Comparison of ENCODE assay signal across 1 cellular context in genomic region chr17:68456529-68457167, GRCh38.
TF ChIP-seq lines count a peak whose summit lies in the region.

No MANE protein-coding gene starts in this region.

TF ChIP-seq in HEK293, 187 proteins besides CTCF, POLR2A, EP300 and RAD21 (continued from another document and continues in another):
- TF ChIP-seq ZBTB49 (tag by site-specific recombination; IDR thresholded peaks at IDR 0.05; ENCODE audit: low read depth) (no peak), PRDM6 (tag by site-specific recombination; IDR thresholded peaks at IDR 0.05) (no peak), ZNF600 (tag by site-specific recombination; IDR thresholded peaks at IDR 0.05) (peak; percentile 69), ZNF341 (tag by site-specific recombination; IDR thresholded peaks at IDR 0.05; ENCODE audit: low read depth) (0 out of 2 replicates have a peak, but pooled peaks have one; percentile 9), ZNF76 (tag by site-specific recombination; IDR thresholded peaks at IDR 0.05; ENCODE audit: borderline replicate concordance, low read depth) (0 out of 2 replicates have a peak, but pooled peaks have one; percentile 51), SP2 (tag by site-specific recombination; IDR thresholded peaks at IDR 0.05) (peak; percentile 91), ZBTB7A (tag by site-specific recombination; IDR thresholded peaks at IDR 0.05; ENCODE audit: low read depth) (no peak), ZNF202 (tag by site-specific recombination; IDR thresholded peaks at IDR 0.05; ENCODE audit: borderline replicate concordance) (no peak), ZNF157 (tag by site-specific recombination; IDR thresholded peaks at IDR 0.05) (no peak), SP3 (tag by site-specific recombination; IDR thresholded peaks at IDR 0.05) (peak; percentile 78), KLF9 (tag by site-specific recombination; IDR thresholded peaks at IDR 0.05; ENCODE audit: low read depth) (peak; percentile 38; the same call in 1 of the 2 replicates), IKZF3 (tag by site-specific recombination; IDR thresholded peaks at IDR 0.05) (peak; percentile 47), GLIS2 (tag by site-specific recombination; IDR thresholded peaks at IDR 0.05) (no peak), ZNF488 (tag by site-specific recombination; IDR thresholded peaks at IDR 0.05) (no peak), SP7 (tag by site-specific recombination; IDR thresholded peaks at IDR 0.05) (no peak; the same call in 1 of the 2 replicates), ZNF639 (tag by site-specific recombination; IDR thresholded peaks at IDR 0.05) (no peak), ZBTB10 (tag by site-specific recombination; IDR thresholded peaks at IDR 0.05) (0 out of 2 replicates have a peak, but pooled peaks have one; percentile 25), KLF8 (tag by site-specific recombination; IDR thresholded peaks at IDR 0.05) (peak; percentile 70; the same call in 1 of the 2 replicates), FEZF1 (tag by site-specific recombination; IDR thresholded peaks at IDR 0.05) (no peak), ZSCAN30 (tag by site-specific recombination; IDR thresholded peaks at IDR 0.05) (0 out of 2 replicates have a peak, but pooled peaks have one; percentile 16), TSHZ1 (tag by site-specific recombination; IDR thresholded peaks at IDR 0.05; ENCODE audit: borderline replicate concordance) (no peak), REPIN1 (tag by site-specific recombination; IDR thresholded peaks at IDR 0.05; ENCODE audit: low read depth) (no peak), ZNF449 (tag by site-specific recombination; IDR thresholded peaks at IDR 0.05) (no peak), ZBTB20 (tag by site-specific recombination; IDR thresholded peaks at IDR 0.05) (peak; percentile 95), ZNF48 (tag by site-specific recombination; IDR thresholded peaks at IDR 0.05) (no peak), PATZ1 (tag by site-specific recombination; IDR thresholded peaks at IDR 0.05) (peak; percentile 89), KLF1 (tag by site-specific recombination; IDR thresholded peaks at IDR 0.05) (peak; percentile 30; the same call in 1 of the 2 replicates), ZBTB26 (tag by site-specific recombination; optimal IDR thresholded peaks at IDR 0.05) (peak; percentile 0), ZBTB44 (tag by site-specific recombination; IDR thresholded peaks at IDR 0.05) (no peak), ZBTB8A (tag by site-specific recombination; IDR thresholded peaks at IDR 0.05) (peak; percentile 49; the same call in 1 of the 2 replicates), GFI1B (tag by site-specific recombination; IDR thresholded peaks at IDR 0.05) (no peak), ZFP69B (tag by site-specific recombination; IDR thresholded peaks at IDR 0.05) (no peak), GLI4 (tag by site-specific recombination; IDR thresholded peaks at IDR 0.05) (no peak), AEBP2 (tag by site-specific recombination; IDR thresholded peaks at IDR 0.05; ENCODE audit: borderline replicate concordance) (no peak), PRDM1 (tag by site-specific recombination; IDR thresholded peaks at IDR 0.05) (peak; percentile 91), ZNF366 (tag by site-specific recombination; conservative IDR thresholded peaks at IDR 0.05) (peak; percentile 49; the same call in 1 of the 2 replicates), ZNF335 (tag by site-specific recombination; conservative IDR thresholded peaks at IDR 0.05) (peak; percentile 96)
